In genomic region chr22:39294571-39295468, GRCh38 we compare ENCODE assay signal across 18 cellular contexts. TPM values are rescaled to one million over a fixed set of nuclear protein-coding genes. Genes with fewer than 3 reads are reported as not detected.
"Had no signal": no experiment of that assay in that cellular context is flagged by ENCODE, and none has a peak within 500 bp of the region (broad histone marks: within the 10 kb centered on the region; RNA-seq: fewer than 3 reads in every experiment).

No MANE protein-coding gene starts in this region.

- ATAC-seq: activated naive CD8-positive, alpha-beta T cell treated with anti-CD3 and anti-CD28 coated beads, Interleukin-2, amount 50 U/mL, for 24 hours; effector memory CD8-positive, alpha-beta T cell; foreskin keratinocyte; natural killer cell treated with Interleukin-12 subunit alpha and Interleukin-12 subunit beta and Interleukin-15 and Interleukin-18, amount 100 ng/mL, for 72 hours; psoas muscle; sciatic nerve had no signal

- H3K9me3 ChIP-seq: left ventricle myocardium inferior, psoas muscle, spleen, vagina had no signal

- H3K27ac ChIP-seq: foreskin keratinocyte, left ventricle myocardium inferior, psoas muscle, spleen, vagina had no signal

- H3K4me3 ChIP-seq: left ventricle myocardium inferior, psoas muscle, spleen, vagina had no signal

- DNase-seq: activated CD4-positive, CD25-positive, alpha-beta regulatory T cell treated with anti-CD3 and anti-CD28 coated beads, Interleukin-2, amount 50 U/mL, for 72 hours; activated naive CD4-positive, alpha-beta T cell treated with Interleukin-2 at 50 U/mL for 16 hours; activated naive CD8-positive, alpha-beta T cell treated with anti-CD3 and anti-CD28 coated beads, Interleukin-2, amount 50 U/mL, for 24 hours; activated T-cell treated with anti-CD3 and anti-CD28 coated beads for 4 hours; aorta; cerebellar nuclear complex; dermis blood vessel endothelial cell; effector memory CD8-positive, alpha-beta T cell; foreskin keratinocyte; glutamatergic neuron; hypothalamus; left ventricle myocardium inferior; occipital lobe; psoas muscle; spleen had no signal

- H3K9me3 Mint-ChIP-seq: activated naive CD8-positive, alpha-beta T cell treated with anti-CD3 and anti-CD28 coated beads, Interleukin-2, amount 50 U/mL, for 24 hours; effector memory CD8-positive, alpha-beta T cell; natural killer cell treated with Interleukin-12 subunit alpha and Interleukin-12 subunit beta and Interleukin-15 and Interleukin-18, amount 100 ng/mL, for 72 hours had no signal

- H3K36me3 ChIP-seq: left ventricle myocardium inferior, spleen, vagina had no signal

- H3K27me3 ChIP-seq: foreskin keratinocyte, spleen, vagina had no signal

- H3K4me3 Mint-ChIP-seq: activated naive CD8-positive, alpha-beta T cell treated with anti-CD3 and anti-CD28 coated beads, Interleukin-2, amount 50 U/mL, for 24 hours; effector memory CD8-positive, alpha-beta T cell; natural killer cell treated with Interleukin-12 subunit alpha and Interleukin-12 subunit beta and Interleukin-15 and Interleukin-18, amount 100 ng/mL, for 72 hours had no signal

- H3K27ac Mint-ChIP-seq: activated naive CD8-positive, alpha-beta T cell treated with anti-CD3 and anti-CD28 coated beads, Interleukin-2, amount 50 U/mL, for 24 hours; natural killer cell treated with Interleukin-12 subunit alpha and Interleukin-12 subunit beta and Interleukin-15 and Interleukin-18, amount 100 ng/mL, for 72 hours had no signal

- H3K36me3 Mint-ChIP-seq: natural killer cell treated with Interleukin-12 subunit alpha and Interleukin-12 subunit beta and Interleukin-15 and Interleukin-18, amount 100 ng/mL, for 72 hours had no signal

RNA-seq across cellular contexts. Expression of gene PDGFB, which starts 50.0 kb away (rescaled TPM):
- total RNA-seq: natural killer cell treated with Interleukin-12 subunit alpha and Interleukin-12 subunit beta and Interleukin-15 and Interleukin-18, amount 100 ng/mL, for 72 hours had no signal
